Comparison of ENCODE assay signal across 9 cellular contexts in the genomic region with DNA sequence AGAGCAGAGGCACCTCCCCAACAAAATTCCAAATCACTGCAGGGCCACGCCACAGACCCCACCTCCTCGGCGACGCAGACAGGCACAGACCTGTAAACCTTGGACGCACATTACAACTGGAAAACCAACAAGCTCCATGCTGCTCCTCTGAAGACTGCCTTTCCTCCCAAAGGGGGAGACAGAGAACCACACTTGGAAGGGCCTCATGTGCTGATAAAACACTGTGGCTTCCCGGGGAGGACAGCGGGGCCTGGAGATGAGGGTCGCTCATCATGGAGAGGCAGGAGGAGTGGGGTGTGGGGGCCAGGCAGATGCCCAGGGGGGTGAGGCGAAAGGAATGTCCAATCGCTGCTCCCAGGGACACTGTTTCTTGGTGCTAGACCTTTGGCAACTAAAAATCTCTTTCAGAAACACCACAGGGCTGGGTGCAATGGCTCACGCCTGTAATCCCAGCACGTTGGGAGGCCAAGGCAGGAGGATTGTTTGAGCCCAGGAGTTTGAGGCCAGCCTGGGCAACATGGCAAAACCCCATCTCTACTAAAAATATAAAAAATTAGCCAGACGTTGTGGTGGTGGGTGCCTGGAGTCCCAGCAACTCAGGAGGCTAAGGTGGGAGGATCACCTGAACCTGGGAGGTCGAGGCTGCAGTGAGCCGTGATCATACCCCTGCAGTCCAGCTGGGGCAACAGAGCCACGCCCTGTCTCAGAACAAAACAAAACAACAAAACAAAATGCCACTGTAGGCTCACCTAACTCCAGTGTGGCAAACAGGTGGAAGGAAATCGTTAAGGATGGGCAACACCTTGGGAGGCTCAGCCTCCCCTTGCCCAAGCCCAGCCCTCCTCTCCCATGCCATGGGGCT. TPM values are rescaled to one million over a fixed set of nuclear protein-coding genes. Genes with fewer than 3 reads are reported as not detected.
A peak's percentile ranks its signal among the peaks of the same experiment; 100 is the strongest.
DNase-seq lines count a peak whose midpoint lies in the region; ATAC-seq and TF ChIP-seq lines count a peak whose summit lies in the region.
"Had no signal": no experiment of that assay in that cellular context is flagged by ENCODE, and none has a peak within 500 bp of the region (broad histone marks: within the 10 kb centered on the region; RNA-seq: fewer than 3 reads in every experiment).

No MANE protein-coding gene starts in this region.

- no peaks in the 10 kb centered on the region for H3K4me1 ChIP-seq in BE2C
- H3K4me1 ChIP-seq in right lobe of liver = peaks cover 0 to 21% (median 9%) of the 10 kb centered on the region in 4 donors

- TF ChIP-seq POLR2A in right lobe of liver (IDR thresholded peaks at IDR 0.05) = no peak

- H3K4me3 ChIP-seq in BE2C (ENCODE audit: low read depth, low read length) = no peak overlapping the region
- no peak overlapping the region for H3K4me3 ChIP-seq in right lobe of liver

- no peaks in the 10 kb centered on the region for H3K9me3 Mint-ChIP-seq in natural killer cell treated with Interleukin-12 subunit alpha and Interleukin-12 subunit beta and Interleukin-15 and Interleukin-18, amount 100 ng/mL, for 72 hours
- H3K9me3 Mint-ChIP-seq: activated naive CD4-positive, alpha-beta T cell treated with anti-CD3 and anti-CD28 coated beads, Interleukin-2, amount 50 U/mL, for 24 hours had no signal

- peaks cover 7 to 9% of the 10 kb centered on the region in 2 donors for H3K4me1 Mint-ChIP-seq in natural killer cell treated with Interleukin-12 subunit alpha and Interleukin-12 subunit beta and Interleukin-15 and Interleukin-18, amount 100 ng/mL, for 72 hours (ENCODE audit: low read depth in 2 of 2)

- H3K36me3 Mint-ChIP-seq in natural killer cell treated with Interleukin-12 subunit alpha and Interleukin-12 subunit beta and Interleukin-15 and Interleukin-18, amount 100 ng/mL, for 72 hours = peaks cover 4% of the 10 kb centered on the region

- H3K27me3 ChIP-seq in BE2C (no peaks in the 10 kb centered on the region), right lobe of liver (no peaks in the 10 kb centered on the region)

- H3K9me3 ChIP-seq in BE2C (no peaks in the 10 kb centered on the region), right lobe of liver (no peaks in the 10 kb centered on the region)

- ATAC-seq in right lobe of liver = peak; percentile 27 to 60 (median 46)
- no peak for ATAC-seq in natural killer cell treated with Interleukin-12 subunit alpha and Interleukin-12 subunit beta and Interleukin-15 and Interleukin-18, amount 100 ng/mL, for 72 hours

- WGBS in right lobe of liver (ENCODE audit: insufficient coverage, low coverage, low lambda C conversion rate, missing lambda C conversion rate) = 89% methylated on average over 9 of the region's 17 CpGs

- H3K27ac Mint-ChIP-seq in natural killer cell treated with Interleukin-12 subunit alpha and Interleukin-12 subunit beta and Interleukin-15 and Interleukin-18, amount 100 ng/mL, for 72 hours = no peak overlapping the region
- H3K27ac Mint-ChIP-seq: activated naive CD4-positive, alpha-beta T cell treated with anti-CD3 and anti-CD28 coated beads, Interleukin-2, amount 50 U/mL, for 24 hours had no signal

- DNase-seq in BE2C (no peak), NAMALWA (ENCODE audit: low spot score) (peak; percentile 10), dermis blood vessel endothelial cell (peak; percentile 22), right lobe of liver (no peak), DMS79 (lab: John Stamatoyannopoulos, UW) (no peak), activated gamma-delta T cell (lab: John Stamatoyannopoulos, UW) (no peak)
- no peak for DNase-seq in activated CD4-positive, alpha-beta T cell treated with anti-CD3 and anti-CD28 coated beads, Interleukin-2, amount 50 U/mL, for 1 hour
- no peak for DNase-seq in natural killer cell treated with Interleukin-12 subunit alpha and Interleukin-12 subunit beta and Interleukin-15 and Interleukin-18, amount 100 ng/mL, for 72 hours (ENCODE audit: low spot score)

- TF ChIP-seq CTCF in BE2C (IDR thresholded peaks at IDR 0.05; ENCODE audit: low read depth, low read length) (peak; percentile 57), right lobe of liver (IDR thresholded peaks at IDR 0.05) (peak in 3 of 4 donors; percentile 17 to 37 (median 24))

- no peaks in the 10 kb centered on the region for H3K27me3 Mint-ChIP-seq in natural killer cell treated with Interleukin-12 subunit alpha and Interleukin-12 subunit beta and Interleukin-15 and Interleukin-18, amount 100 ng/mL, for 72 hours
- H3K27me3 Mint-ChIP-seq: activated naive CD4-positive, alpha-beta T cell treated with anti-CD3 and anti-CD28 coated beads, Interleukin-2, amount 50 U/mL, for 24 hours had no signal

- H3K4me3 Mint-ChIP-seq in natural killer cell treated with Interleukin-12 subunit alpha and Interleukin-12 subunit beta and Interleukin-15 and Interleukin-18, amount 100 ng/mL, for 72 hours = no peak overlapping the region
- H3K4me3 Mint-ChIP-seq: activated naive CD4-positive, alpha-beta T cell treated with anti-CD3 and anti-CD28 coated beads, Interleukin-2, amount 50 U/mL, for 24 hours had no signal

- no peak overlapping the region for H3K27ac ChIP-seq in right lobe of liver

- H3K36me3 ChIP-seq in BE2C (peaks cover 3% of the 10 kb centered on the region; the same call in 1 of the 2 replicates), right lobe of liver (no peaks in the 10 kb centered on the region)

- intact Hi-C loops in right lobe of liver (cut with DNase I) = no loop called here

RNA-seq across cellular contexts. Expression of gene ABHD12, which starts 53.8 kb away (rescaled TPM):
- 93.2 TPM for polyA plus RNA-seq in BE2C (2012; ENCODE audit: insufficient read depth, insufficient read length, low read depth)
- 27.7 and 38.2 TPM in 2 replicates for total RNA-seq in dermis blood vessel endothelial cell
- 10 to 100 TPM; 16.1 to 23.6 (median 18.7) TPM for total RNA-seq in right lobe of liver
- 10 to 100 TPM; 33.1 to 47.3 TPM for total RNA-seq in natural killer cell treated with Interleukin-12 subunit alpha and Interleukin-12 subunit beta and Interleukin-15 and Interleukin-18, amount 100 ng/mL, for 72 hours

Comparison
In these comparisons a context has a peak if more than half of its experiments do, and no peak if none do; other contexts are left out.
1. DNase-seq: peak in NAMALWA (single experiment) and dermis blood vessel endothelial cell (single experiment); none in BE2C (single experiment), right lobe of liver (0 of 3), DMS79 (single experiment), activated CD4-positive, alpha-beta T cell treated with anti-CD3 and anti-CD28 coated beads, Interleukin-2, amount 50 U/mL, for 1 hour (single experiment), natural killer cell treated with Interleukin-12 subunit alpha and Interleukin-12 subunit beta and Interleukin-15 and Interleukin-18, amount 100 ng/mL, for 72 hours (single experiment) and activated gamma-delta T cell (single experiment).
2. ATAC-seq: peak in right lobe of liver (4 of 4); none in natural killer cell treated with Interleukin-12 subunit alpha and Interleukin-12 subunit beta and Interleukin-15 and Interleukin-18, amount 100 ng/mL, for 72 hours (0 of 2).